ENCODE assay signal across 16 cellular contexts in the genomic region with DNA sequence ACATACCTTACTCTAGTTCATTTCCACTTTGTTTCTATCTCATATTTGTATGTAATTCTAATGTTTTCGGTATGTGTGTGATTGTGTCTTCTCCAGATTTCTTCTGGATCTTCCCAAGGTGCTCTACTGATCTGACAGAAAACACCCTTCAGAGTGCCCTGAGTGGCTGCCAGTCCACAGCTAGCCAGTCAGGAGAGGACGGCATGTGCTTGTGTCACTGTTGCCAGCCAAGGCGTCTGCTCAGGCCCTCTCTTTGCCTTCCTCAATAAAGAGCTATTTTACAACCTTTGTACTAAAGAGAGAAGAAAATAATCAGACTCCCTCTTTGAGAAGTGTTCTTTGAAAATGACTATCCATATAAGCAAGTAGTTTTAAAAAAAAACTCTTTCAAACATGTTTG. TPM values are rescaled to one million over a fixed set of nuclear protein-coding genes. Genes with fewer than 3 reads are reported as not detected.
DNase-seq lines count a peak whose midpoint lies in the region; ATAC-seq, FAIRE-seq and TF ChIP-seq lines count a peak whose summit lies in the region.
"Had no signal": no experiment of that assay in that cellular context is flagged by ENCODE, and none has a peak within 500 bp of the region (broad histone marks: within the 10 kb centered on the region; RNA-seq: fewer than 3 reads in every experiment).

No MANE protein-coding gene starts in this region.

- no peaks in the 10 kb centered on the region for H3K27me3 ChIP-seq in astrocyte (ENCODE audit: insufficient read depth, low read length)
- H3K27me3 ChIP-seq in lower lobe of right lung (ENCODE audit: low read depth), result no peaks in the 10 kb centered on the region
- H3K27me3 ChIP-seq: ascending aorta, ovary, SJCRH30 had no signal

- H3K36me3 ChIP-seq in astrocyte (ENCODE audit: insufficient read depth, low read length) (no peaks in the 10 kb centered on the region), lower lobe of right lung (no peaks in the 10 kb centered on the region)
- H3K36me3 ChIP-seq: ascending aorta, ovary, SJCRH30 had no signal

- H3K79me2 ChIP-seq in astrocyte (ENCODE audit: insufficient read depth, low read length), result no peaks in the 10 kb centered on the region

- H3K27ac ChIP-seq in astrocyte (ENCODE audit: low read depth, low read length), result no peak overlapping the region
- no peak overlapping the region for H3K27ac ChIP-seq in lower lobe of right lung
- H3K27ac ChIP-seq: ascending aorta, ovary, SJCRH30 had no signal

- DNase-seq in Ammon's horn (ENCODE audit: low spot score) (peak; percentile 44), astrocyte (ENCODE audit: low read depth) (no peak), lower lobe of right lung (peak; percentile 44)
- no peak for DNase-seq in activated CD8-positive, alpha-beta T cell treated with anti-CD3 and anti-CD28 coated beads for 36 hours
- DNase-seq: activated CD8-positive, alpha-beta T cell treated with anti-CD3 and anti-CD28 coated beads, Interleukin-2, amount 10 ng/mL, durations not matched to agents 7 days and 5 days; AML-193; DMS153; NCI-H1092 treated with DMSO at 0.1 percent for 48 hours; ovary; SJCRH30 had no signal

- H3K4me1 ChIP-seq in astrocyte (ENCODE audit: insufficient read depth, low read length) (peaks cover 7% of the 10 kb centered on the region), lower lobe of right lung (peaks cover 3% of the 10 kb centered on the region)

- no peak overlapping the region for H3K4me2 ChIP-seq in astrocyte (ENCODE audit: low read length)

- peaks cover under 1% of the 10 kb centered on the region for H3K36me3 Mint-ChIP-seq in astrocyte (ENCODE audit: low read depth, unreplicated experiment)
- peaks cover 9% of the 10 kb centered on the region for H3K36me3 Mint-ChIP-seq in activated CD8-positive, alpha-beta T cell treated with anti-CD3 and anti-CD28 coated beads for 36 hours (ENCODE audit: low read depth)
- H3K36me3 Mint-ChIP-seq: IgD-negative memory B cell had no signal

- intact Hi-C loops in lower lobe of right lung (cut with DNase I), result no loop called here
- intact Hi-C loops in activated CD8-positive, alpha-beta T cell treated with anti-CD3 and anti-CD28 coated beads for 36 hours (cut with micrococcal nuclease), result no loop called here

- no peak for TF ChIP-seq CTCF in astrocyte (IDR thresholded peaks at IDR 0.05; ENCODE audit: insufficient read depth, low read depth, low read length)
- no peak for TF ChIP-seq CTCF in lower lobe of right lung (IDR thresholded peaks at IDR 0.05)
- no peak for TF ChIP-seq CTCF in activated CD8-positive, alpha-beta T cell treated with anti-CD3 and anti-CD28 coated beads for 36 hours (IDR thresholded peaks at IDR 0.05)

- H3K4me3 ChIP-seq in astrocyte (ENCODE audit: insufficient read depth, low read depth, low read length) (no peak overlapping the region), lower lobe of right lung (no peak overlapping the region)
- H3K4me3 ChIP-seq: ascending aorta, ovary, SJCRH30 had no signal

- H3K9me3 ChIP-seq in astrocyte (ENCODE audit: insufficient read depth, low read depth, low read length) (no peaks in the 10 kb centered on the region), lower lobe of right lung (no peaks in the 10 kb centered on the region)
- H3K9me3 ChIP-seq: ascending aorta, ovary, SJCRH30 had no signal

- H3K27me3 Mint-ChIP-seq in astrocyte (ENCODE audit: low read depth, unreplicated experiment), result no peaks in the 10 kb centered on the region
- no peaks in the 10 kb centered on the region for H3K27me3 Mint-ChIP-seq in activated CD8-positive, alpha-beta T cell treated with anti-CD3 and anti-CD28 coated beads for 36 hours

- no peak overlapping the region for H3K4me3 Mint-ChIP-seq in astrocyte (ENCODE audit: unreplicated experiment)
- no peak overlapping the region for H3K4me3 Mint-ChIP-seq in activated CD8-positive, alpha-beta T cell treated with anti-CD3 and anti-CD28 coated beads for 36 hours
- H3K4me3 Mint-ChIP-seq: activated CD8-positive, alpha-beta T cell treated with anti-CD3 and anti-CD28 coated beads, Interleukin-2, amount 10 ng/mL, durations not matched to agents 7 days and 5 days had no signal

- peak; percentile 51 for ATAC-seq in GM19455 (IDR thresholded peaks at IDR 0.05; ENCODE audit: unreplicated experiment)
- ATAC-seq in lower lobe of right lung, result peak; percentile 59 to 80
- no peak for ATAC-seq in activated CD8-positive, alpha-beta T cell treated with anti-CD3 and anti-CD28 coated beads for 36 hours
- no peak for ATAC-seq in GM21619 (IDR thresholded peaks at IDR 0.05; ENCODE audit: unreplicated experiment)
- ATAC-seq in HG03159 (IDR thresholded peaks at IDR 0.05; ENCODE audit: unreplicated experiment), result no peak
- ATAC-seq in GM18517 (IDR thresholded peaks at IDR 0.05; ENCODE audit: unreplicated experiment), result no peak
- ATAC-seq: activated CD8-positive, alpha-beta T cell treated with anti-CD3 and anti-CD28 coated beads, Interleukin-2, amount 10 ng/mL, durations not matched to agents 7 days and 5 days had no signal

- no peak overlapping the region for H2AFZ ChIP-seq in astrocyte (ENCODE audit: low read depth, low read length)

- peaks cover 19% of the 10 kb centered on the region for H3K4me1 Mint-ChIP-seq in astrocyte (ENCODE audit: low read depth, unreplicated experiment)
- H3K4me1 Mint-ChIP-seq in activated CD8-positive, alpha-beta T cell treated with anti-CD3 and anti-CD28 coated beads for 36 hours (ENCODE audit: low read depth), result peaks cover 39% of the 10 kb centered on the region

- H3K9ac ChIP-seq in astrocyte (ENCODE audit: low read length), result no peak overlapping the region

- no peak overlapping the region for H3K27ac Mint-ChIP-seq in astrocyte (ENCODE audit: unreplicated experiment)
- H3K27ac Mint-ChIP-seq in activated CD8-positive, alpha-beta T cell treated with anti-CD3 and anti-CD28 coated beads for 36 hours, result no peak overlapping the region
- H3K27ac Mint-ChIP-seq: activated CD8-positive, alpha-beta T cell treated with anti-CD3 and anti-CD28 coated beads, Interleukin-2, amount 10 ng/mL, durations not matched to agents 7 days and 5 days had no signal

- peaks cover 3% of the 10 kb centered on the region for H4K20me1 ChIP-seq in astrocyte (ENCODE audit: insufficient read depth, low read length)

- peak; percentile 83 for FAIRE-seq in astrocyte (lab: Jason Lieb, UNC)

- no peaks in the 10 kb centered on the region for H3K9me3 Mint-ChIP-seq in astrocyte (ENCODE audit: unreplicated experiment)
- peaks cover 2% of the 10 kb centered on the region for H3K9me3 Mint-ChIP-seq in activated CD8-positive, alpha-beta T cell treated with anti-CD3 and anti-CD28 coated beads for 36 hours

- CTCF ChIA-PET in activated CD8-positive, alpha-beta T cell treated with anti-CD3 and anti-CD28 coated beads for 36 hours (lab: Charles Lee), result no interaction called here

- POLR2A ChIA-PET in activated CD8-positive, alpha-beta T cell treated with anti-CD3 and anti-CD28 coated beads for 36 hours (lab: Charles Lee), result no interaction called here

RNA-seq across cellular contexts. Expression of a gene that starts 29.0 kb away (rescaled TPM):
- 38.4 and 41.2 TPM in 2 replicates for total RNA-seq in astrocyte
- total RNA-seq in lower lobe of right lung, result 33.2 TPM
- total RNA-seq in activated CD8-positive, alpha-beta T cell treated with anti-CD3 and anti-CD28 coated beads for 36 hours, result 10 to 100 TPM; 11.9 to 12.6 TPM

Comparison
In these comparisons a context has a peak if more than half of its experiments do, and no peak if none do; other contexts are left out.
1. DNase-seq: peak in Ammon's horn (single experiment) and lower lobe of right lung (single experiment); none in astrocyte (single experiment) and activated CD8-positive, alpha-beta T cell treated with anti-CD3 and anti-CD28 coated beads for 36 hours (single experiment).
2. ATAC-seq: peak in GM19455 (single experiment) and lower lobe of right lung (2 of 2); none in activated CD8-positive, alpha-beta T cell treated with anti-CD3 and anti-CD28 coated beads for 36 hours (single experiment), GM21619 (single experiment), HG03159 (single experiment) and GM18517 (single experiment).